8 cellular contexts compared by ENCODE assay signal in the genomic region with DNA sequence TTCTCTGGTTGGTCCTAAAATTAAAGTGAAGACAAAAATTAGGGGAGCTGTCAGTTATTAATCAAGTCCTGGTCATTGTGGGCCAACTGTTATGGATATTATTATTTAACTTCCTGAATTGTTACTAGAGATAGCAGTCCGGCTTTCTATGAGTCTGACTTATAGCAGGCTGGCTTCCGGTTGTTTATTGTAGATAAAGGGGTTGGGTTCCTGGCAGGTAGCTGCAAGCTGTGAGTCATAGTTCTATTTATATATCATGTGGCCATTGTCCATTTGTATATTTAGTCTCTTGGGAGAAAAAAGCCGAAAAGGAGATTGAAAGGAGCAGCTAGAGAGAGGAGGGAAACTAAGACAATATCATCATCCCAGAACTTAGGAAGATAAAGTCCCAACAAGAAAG.
A peak's percentile ranks its signal among the peaks of the same experiment; 100 is the strongest.
DNase-seq lines count a peak whose midpoint lies in the region; ATAC-seq and TF ChIP-seq lines count a peak whose summit lies in the region.
"Not testable (repeated sequence)": the region's sequence is repeated elsewhere in the genome, so short reads cannot be mapped to it uniquely, and the experiment has no call there.

No MANE protein-coding gene starts in this region.

- H3K4me1 ChIP-seq in HCT116 (ENCODE audit: control insufficient read depth in 1 of 2, insufficient read depth in 2 of 2, low read length in 2 of 2); PC-3 (ENCODE audit: insufficient read depth, low read length); body of pancreas; foreskin keratinocyte; heart left ventricle; mucosa of descending colon (ENCODE audit: low read depth); psoas muscle: not testable (repeated sequence)

- not testable (repeated sequence) for BruUV-seq in HCT116 (replicated peaks; lab: Mats Ljungman, UMichigan); PC-3 (replicated peaks; lab: Mats Ljungman, UMichigan)

- POLR2A ChIA-PET in HCT116 (lab: Charles Lee); PC-3 (lab: Charles Lee; ENCODE audit: unreplicated experiment): not testable (repeated sequence)

- not testable (repeated sequence) for H3K9me2 ChIP-seq in HCT116 (ENCODE audit: insufficient read depth); PC-3 (replicated peaks; ENCODE audit: low read length)

- H4K20me1 ChIP-seq in HCT116 (ENCODE audit: insufficient read depth); PC-3 (ENCODE audit: low read length): not testable (repeated sequence)

- CTCF ChIA-PET in HCT116 (lab: Charles Lee); PC-3 (lab: Charles Lee): not testable (repeated sequence)

- TF ChIP-seq POLR2A in HCT116 (IDR thresholded peaks at IDR 0.05; ENCODE audit: borderline replicate concordance, extremely low read depth, insufficient read depth, insufficient read length); body of pancreas (IDR thresholded peaks at IDR 0.05); heart left ventricle (IDR thresholded peaks at IDR 0.05): not testable (repeated sequence)

- not testable (repeated sequence) for H3K27ac ChIP-seq in HCT116 (ENCODE audit: low read depth, low read length); PC-3 (ENCODE audit: low read length); body of pancreas; foreskin keratinocyte; heart left ventricle; psoas muscle

- not testable (repeated sequence) for TF ChIP-seq RAD21 in HCT116 (IDR thresholded peaks at IDR 0.05; ENCODE audit: low read depth)

- not testable (repeated sequence) for H3K9ac ChIP-seq in HCT116 (ENCODE audit: low read length); PC-3 (ENCODE audit: low read length)

- not testable (repeated sequence) for TF ChIP-seq CTCF in HCT116 (IDR thresholded peaks at IDR 0.05 in 2 of 3, conservative IDR thresholded peaks at IDR 0.05 in 1 of 3; ENCODE audit: borderline replicate concordance in 1 of 3, insufficient read depth in 1 of 3, low read depth in 2 of 3, low read length in 2 of 3); PC-3 (conservative IDR thresholded peaks at IDR 0.05; ENCODE audit: low read depth, low read length); body of pancreas (IDR thresholded peaks at IDR 0.05); foreskin keratinocyte (conservative IDR thresholded peaks at IDR 0.05); heart left ventricle (IDR thresholded peaks at IDR 0.05); mucosa of descending colon (IDR thresholded peaks at IDR 0.05); psoas muscle (IDR thresholded peaks at IDR 0.05)

- not testable (repeated sequence) for H3K9me3 ChIP-seq in HCT116 (ENCODE audit: control insufficient read depth in 1 of 2, insufficient read depth in 1 of 2, low read depth in 1 of 2, low read length in 2 of 2); PC-3 (ENCODE audit: low read length); body of pancreas; heart left ventricle; mucosa of descending colon; psoas muscle

- H3F3A ChIP-seq in PC-3 (ENCODE audit: low read length, unreplicated experiment), result not testable (repeated sequence)

- RAD21 ChIA-PET in HCT116 (lab: Charles Lee; ENCODE audit: low non-redundant PET in 1 of 2, low total read pairs in 2 of 2, uncharacterized antibody in 2 of 2, unreplicated experiment in 2 of 2), result not testable (repeated sequence)

- not testable (repeated sequence) for H3K36me3 ChIP-seq in HCT116 (ENCODE audit: control insufficient read depth in 1 of 2, insufficient read depth in 2 of 2, low read length in 2 of 2); PC-3 (ENCODE audit: low read depth, low read length); body of pancreas (replicated peaks in 1 of 2; ENCODE audit: insufficient read depth in 1 of 2, low read depth in 2 of 2); heart left ventricle; mucosa of descending colon (ENCODE audit: low read depth); psoas muscle (ENCODE audit: insufficient read depth in 1 of 2, low read depth in 1 of 2)

- H2AFZ ChIP-seq in HCT116 (ENCODE audit: low read depth, low read length, poor library complexity, severe bottlenecking); PC-3 (ENCODE audit: low read length): not testable (repeated sequence)

- DNase-seq in HCT116 (ENCODE audit: low read depth, low spot score); PC-3; body of pancreas; foreskin keratinocyte; heart left ventricle; left ventricle myocardium superior; mucosa of descending colon; psoas muscle: not testable (repeated sequence)

- H3K4me2 ChIP-seq in HCT116 (ENCODE audit: low read length); PC-3 (ENCODE audit: low read length): not testable (repeated sequence)

- intact Hi-C loops in HCT116 (cut with micrococcal nuclease); PC-3 (cut with micrococcal nuclease); body of pancreas (cut with DNase I); heart left ventricle (cut with DNase I); left ventricle myocardium superior (cut with micrococcal nuclease); mucosa of descending colon (cut with DNase I, micrococcal nuclease); psoas muscle (cut with DNase I): not testable (repeated sequence)

- H3K27me3 ChIP-seq in HCT116 (ENCODE audit: insufficient read depth, low read length); PC-3 (ENCODE audit: low read length); body of pancreas; foreskin keratinocyte; heart left ventricle; psoas muscle (ENCODE audit: insufficient read depth in 3 of 3, low read length in 2 of 3): not testable (repeated sequence)

- WGBS in body of pancreas, 2 donors, result no CpG with 5 or more reads among the region's 3 CpGs
- no CpG with 5 or more reads among the region's 3 CpGs for WGBS in heart left ventricle, 4 donors
- no CpG with 5 or more reads among the region's 3 CpGs for WGBS in psoas muscle, 3 donors

- ATAC-seq in HCT116, result peak; percentile 77
- ATAC-seq in PC-3, result peak; percentile 76
- ATAC-seq in body of pancreas, result peak; percentile 87
- peak; percentile 56 for ATAC-seq in foreskin keratinocyte
- ATAC-seq in heart left ventricle, result peak in 3 of 4 donors; percentile 45 to 73 (median 49)
- peak; percentile 72 for ATAC-seq in left ventricle myocardium superior
- ATAC-seq in mucosa of descending colon, result peak; percentile 65
- ATAC-seq in psoas muscle, result peak in 3 of 4 donors; percentile 40 to 68 (median 52)

- not testable (repeated sequence) for H3K79me2 ChIP-seq in HCT116 (ENCODE audit: insufficient read depth, low read length); PC-3 (ENCODE audit: low read length)

- not testable (repeated sequence) for H3K4me3 ChIP-seq in HCT116 (replicated peaks in 1 of 2; ENCODE audit: low read depth in 1 of 2, low read length in 2 of 2); PC-3 (ENCODE audit: low read length); body of pancreas; heart left ventricle; mucosa of descending colon; psoas muscle
